Comparison of ENCODE assay signal across 8 cellular contexts in genomic region chr1:169795687-169796086, GRCh38. TPM values are rescaled to one million over a fixed set of nuclear protein-coding genes. Genes with fewer than 3 reads are reported as not detected.
DNase-seq lines count a peak whose midpoint lies in the region; ATAC-seq and TF ChIP-seq lines count a peak whose summit lies in the region.

No MANE protein-coding gene starts in this region.

- 9 to 10% methylated on average over 5 of the region's 5 CpGs for WGBS in aorta, 2 donors

- intact Hi-C loops in lower lobe of right lung (cut with DNase I) (no loop called here), aorta (cut with DNase I) (no loop called here)

- H3K4me1 ChIP-seq in lower lobe of right lung (peaks cover 18% of the 10 kb centered on the region), aorta (ENCODE audit: control insufficient read depth in 1 of 2, insufficient read depth in 2 of 2, low read length in 2 of 2) (peaks cover 0 to 5% of the 10 kb centered on the region in 2 donors)

- peak overlapping the region; percentile 87 for H3K27ac Mint-ChIP-seq in activated naive CD8-positive, alpha-beta T cell treated with anti-CD3 and anti-CD28 coated beads, Interleukin-2, amount 10 ng/mL, durations not matched to agents 7 days and 5 days

- POLR2A ChIA-PET in activated naive CD8-positive, alpha-beta T cell treated with anti-CD3 and anti-CD28 coated beads, Interleukin-2, amount 10 ng/mL, durations not matched to agents 7 days and 5 days (lab: Charles Lee) = interaction anchor here (1.1 to 2.2 kb wide), 4 partner anchors 96 to 216 kb away, joined by 3 to 45 read pairs (median 4); partner anchors contain the start of gene SCYL3

- no peaks in the 10 kb centered on the region for H3K9me3 ChIP-seq in lower lobe of right lung
- H3K9me3 ChIP-seq in aorta (ENCODE audit: control insufficient read depth, low read length) = no peaks in the 10 kb centered on the region

- H3K27me3 ChIP-seq in lower lobe of right lung (ENCODE audit: low read depth) = no peaks in the 10 kb centered on the region
- H3K27me3 ChIP-seq in aorta (ENCODE audit: control insufficient read depth in 1 of 2, insufficient read depth in 2 of 2, low read length in 1 of 2) = no peaks in the 10 kb centered on the region

- H3K4me1 Mint-ChIP-seq in activated naive CD8-positive, alpha-beta T cell treated with anti-CD3 and anti-CD28 coated beads, Interleukin-2, amount 10 ng/mL, durations not matched to agents 7 days and 5 days = peaks cover 45% of the 10 kb centered on the region

- H3K27me3 Mint-ChIP-seq in activated naive CD8-positive, alpha-beta T cell treated with anti-CD3 and anti-CD28 coated beads, Interleukin-2, amount 10 ng/mL, durations not matched to agents 7 days and 5 days = no peaks in the 10 kb centered on the region

- peak overlapping the region; percentile 87 for H3K4me3 Mint-ChIP-seq in activated naive CD8-positive, alpha-beta T cell treated with anti-CD3 and anti-CD28 coated beads, Interleukin-2, amount 10 ng/mL, durations not matched to agents 7 days and 5 days

- ATAC-seq in activated naive CD8-positive, alpha-beta T cell treated with anti-CD3 and anti-CD28 coated beads, Interleukin-2, amount 10 ng/mL, durations not matched to agents 7 days and 5 days (ENCODE audit: low read depth) = peak; percentile 17
- ATAC-seq in lower lobe of right lung = no peak
- no peak for ATAC-seq in aorta (ENCODE audit: low FRiP score)
- no peak for ATAC-seq in GM18520 (IDR thresholded peaks at IDR 0.05; ENCODE audit: unreplicated experiment)

- H3K36me3 ChIP-seq in lower lobe of right lung (no peaks in the 10 kb centered on the region), aorta (ENCODE audit: control insufficient read depth in 1 of 2, insufficient read depth in 2 of 2, low read length in 1 of 2) (peaks cover 0 to 3% of the 10 kb centered on the region in 2 donors)

- H3K4me3 ChIP-seq in HFF-Myc (replicated peaks; ENCODE audit: low read depth, low read length) (peak overlapping the region; percentile 78), lower lobe of right lung (peak overlapping the region; percentile 78), aorta (ENCODE audit: low read length in 2 of 2) (no peak overlapping the region)

- DNase-seq in A172 (ENCODE audit: low spot score) (peak; percentile 32), HFF-Myc (ENCODE audit: extremely low read depth, low read depth) (no peak), lower lobe of right lung (no peak), NCI-H1694 treated with DMSO at 0.1 percent for 48 hours (lab: John Stamatoyannopoulos, UW) (no peak), aorta (no peak)
- no peak for DNase-seq in activated naive CD8-positive, alpha-beta T cell treated with anti-CD3 and anti-CD28 coated beads, Interleukin-2, amount 10 ng/mL, durations not matched to agents 7 days and 5 days
- no peak for DNase-seq in activated CD8-positive, alpha-beta memory T cell treated with anti-CD3 and anti-CD28 coated beads, Interleukin-2, amount 50 U/mL, for 48 hours

- no peaks in the 10 kb centered on the region for H3K9me3 Mint-ChIP-seq in activated naive CD8-positive, alpha-beta T cell treated with anti-CD3 and anti-CD28 coated beads, Interleukin-2, amount 10 ng/mL, durations not matched to agents 7 days and 5 days

- peaks cover 37% of the 10 kb centered on the region for H3K36me3 Mint-ChIP-seq in activated naive CD8-positive, alpha-beta T cell treated with anti-CD3 and anti-CD28 coated beads, Interleukin-2, amount 10 ng/mL, durations not matched to agents 7 days and 5 days

- H3K27ac ChIP-seq in lower lobe of right lung (no peak overlapping the region), aorta (ENCODE audit: low read depth in 1 of 2, low read length in 2 of 2) (no peak overlapping the region)

- TF ChIP-seq CTCF in HFF-Myc (IDR thresholded peaks at IDR 0.05; ENCODE audit: low read depth, low read length, missing control alignments) = no peak
- no peak for TF ChIP-seq CTCF in lower lobe of right lung (IDR thresholded peaks at IDR 0.05)

RNA-seq across cellular contexts. Expression of gene METTL18, which starts 1.0 kb away (rescaled TPM):
- total RNA-seq in A172 (2014; rRNA removed; shearing (Covaris generic)) = 16.0 and 26.0 TPM in 2 replicates
- 10 to 100 TPM; 17.8 to 18.6 TPM for total RNA-seq in activated naive CD8-positive, alpha-beta T cell treated with anti-CD3 and anti-CD28 coated beads, Interleukin-2, amount 10 ng/mL, durations not matched to agents 7 days and 5 days
- total RNA-seq in lower lobe of right lung (8.3 TPM), aorta (1 to 10 TPM; 4.7 to 5.9 TPM)
- polyA plus RNA-seq in aorta = 1 to 10 TPM; 5.2 to 9.6 TPM

Comparison
In these comparisons a context has a peak if more than half of its experiments do, and no peak if none do; other contexts are left out.
1. H3K4me3 ChIP-seq: peak in HFF-Myc (single experiment) and lower lobe of right lung (single experiment); none in aorta (0 of 2).